In genomic region chr12:126914170-126914796, GRCh38 we compare ENCODE assay signal across 16 cellular contexts.
"Had no signal": no experiment of that assay in that cellular context is flagged by ENCODE, and none has a peak within 500 bp of the region (broad histone marks: within the 10 kb centered on the region; RNA-seq: fewer than 3 reads in every experiment).

No MANE protein-coding gene starts in this region.

- H3K36me3 ChIP-seq: heart left ventricle, suprapubic skin, thyroid gland had no signal

- ATAC-seq: esophagus mucosa; heart left ventricle; naive thymus-derived CD8-positive, alpha-beta T cell; right cardiac atrium; stimulated activated effector memory CD8-positive, alpha-beta T cell treated with anti-CD3 and anti-CD28 coated beads, Interleukin-12 subunit alpha, Interleukin-12 subunit beta, amount 100 ng/mL, for 72 hours; stimulated activated naive CD8-positive, alpha-beta T cell treated with anti-CD3 and anti-CD28 coated beads, Interleukin-15, Interleukin-2, amounts not matched to agents 100 U/mL and 50 U/mL, for 24 hours had no signal

- H3K4me3 ChIP-seq: heart left ventricle, suprapubic skin, thyroid gland had no signal

- H3K27ac ChIP-seq: heart left ventricle, suprapubic skin, thyroid gland had no signal

- FAIRE-seq: endometrium, urothelium cell line had no signal

- H3K27me3 ChIP-seq: suprapubic skin, thyroid gland had no signal

- DNase-seq: effector memory CD4-positive, alpha-beta T cell; heart left ventricle; hypothalamus; islet precursor cell; mammary epithelial cell; naive thymus-derived CD8-positive, alpha-beta T cell; right cardiac atrium; stimulated activated CD4-positive, alpha-beta T cell treated with anti-CD3 and anti-CD28 coated beads, Interleukin-4, amount 100 ng/mL, for 1 hour; stimulated activated CD8-positive, alpha-beta memory T cell treated with anti-CD3 and anti-CD28 coated beads, Interleukin-4, amount 100 ng/mL, for 48 hours; stimulated activated naive CD8-positive, alpha-beta T cell treated with anti-CD3 and anti-CD28 coated beads, Interleukin-15, Interleukin-2, amounts not matched to agents 100 U/mL and 50 U/mL, for 24 hours; thyroid gland had no signal

- H3K4me1 ChIP-seq: heart left ventricle, suprapubic skin, thyroid gland had no signal

- H3K9me3 ChIP-seq: heart left ventricle, thyroid gland had no signal
